ENCODE assay signal across 24 cellular contexts in genomic region chr19:986083-986482, GRCh38. TPM values are rescaled to one million over a fixed set of nuclear protein-coding genes. Genes with fewer than 3 reads are reported as not detected.
A peak's percentile ranks its signal among the peaks of the same experiment; 100 is the strongest.
DNase-seq lines count a peak whose midpoint lies in the region; ATAC-seq, FAIRE-seq and TF ChIP-seq lines count a peak whose summit lies in the region.
"Had no signal": no experiment of that assay in that cellular context is flagged by ENCODE, and none has a peak within 500 bp of the region (broad histone marks: within the 10 kb centered on the region; RNA-seq: fewer than 3 reads in every experiment).

No MANE protein-coding gene starts in this region.

- peak overlapping the region; percentile 92 for H3K4me3 Mint-ChIP-seq in activated naive CD4-positive, alpha-beta T cell treated with anti-CD3 and anti-CD28 coated beads for 36 hours
- H3K4me3 Mint-ChIP-seq in T-cell (peak overlapping the region; percentile 93 to 98 (median 94)), brain (peak overlapping the region in 3 of 5 experiments; percentile 83 to 95 (median 94))
- H3K4me3 Mint-ChIP-seq in stimulated activated effector memory CD8-positive, alpha-beta T cell treated with anti-CD3 and anti-CD28 coated beads, Interleukin-12 subunit alpha, Interleukin-12 subunit beta, amount 100 ng/mL, for 72 hours: peak overlapping the region; percentile 96
- H3K4me3 Mint-ChIP-seq: CD14-positive monocyte had no signal

- H3K27me3 Mint-ChIP-seq in activated naive CD4-positive, alpha-beta T cell treated with anti-CD3 and anti-CD28 coated beads for 36 hours (ENCODE audit: low read depth): no peaks in the 10 kb centered on the region
- H3K27me3 Mint-ChIP-seq in T-cell: no peaks in the 10 kb centered on the region
- H3K27me3 Mint-ChIP-seq in brain: peaks cover 14% of the 10 kb centered on the region

- ATAC-seq in activated naive CD4-positive, alpha-beta T cell treated with anti-CD3 and anti-CD28 coated beads, Interleukin-2, amount 50 U/mL, for 72 hours: no peak
- ATAC-seq in T-cell (replicated peaks in 1 of 4): no peak
- no peak for ATAC-seq in stimulated activated effector memory CD8-positive, alpha-beta T cell treated with anti-CD3 and anti-CD28 coated beads, Interleukin-12 subunit alpha, Interleukin-12 subunit beta, amount 100 ng/mL, for 72 hours
- ATAC-seq in HG03045 (IDR thresholded peaks at IDR 0.05; ENCODE audit: unreplicated experiment): no peak
- ATAC-seq: activated T-cell treated with anti-CD3 and anti-CD28 coated beads, Interleukin-2, amount 50 U/mL, for 72 hours; foreskin keratinocyte; GM12878; SK-N-SH treated with all-trans-retinoic acid at 6 μM for 48 hours had no signal

- CTCF ChIA-PET in activated naive CD4-positive, alpha-beta T cell treated with anti-CD3 and anti-CD28 coated beads for 36 hours (lab: Charles Lee): interaction anchor here (0.9 to 5.4 kb wide), 2 partner anchors 65 to 115 kb away, joined by 3 to 102 read pairs; no protein-coding TSS in a partner anchor
- CTCF ChIA-PET in T-cell (lab: Charles Lee): no interaction called here

- TF ChIP-seq CTCF in brain (conservative IDR thresholded peaks at IDR 0.05) (no peak), D721Med (IDR thresholded peaks at IDR 0.05; ENCODE audit: insufficient read depth, missing control alignments) (no peak)

- no peak overlapping the region for H3K27ac Mint-ChIP-seq in activated naive CD4-positive, alpha-beta T cell treated with anti-CD3 and anti-CD28 coated beads for 36 hours
- H3K27ac Mint-ChIP-seq in activated naive CD4-positive, alpha-beta T cell treated with anti-CD3 and anti-CD28 coated beads, Interleukin-2, amount 50 U/mL, for 72 hours: no peak overlapping the region
- H3K27ac Mint-ChIP-seq in T-cell: no peak overlapping the region
- H3K27ac Mint-ChIP-seq in brain: no peak overlapping the region
- no peak overlapping the region for H3K27ac Mint-ChIP-seq in stimulated activated effector memory CD8-positive, alpha-beta T cell treated with anti-CD3 and anti-CD28 coated beads, Interleukin-12 subunit alpha, Interleukin-12 subunit beta, amount 100 ng/mL, for 72 hours
- H3K27ac Mint-ChIP-seq: activated T-cell treated with anti-CD3 and anti-CD28 coated beads, Interleukin-2, amount 50 U/mL, for 72 hours had no signal

- POLR2A ChIA-PET in T-cell (lab: Charles Lee): no interaction called here

- peaks cover 21% of the 10 kb centered on the region for H3K4me1 Mint-ChIP-seq in activated naive CD4-positive, alpha-beta T cell treated with anti-CD3 and anti-CD28 coated beads for 36 hours (ENCODE audit: low read depth)
- H3K4me1 Mint-ChIP-seq in T-cell: peaks cover 13 to 21% (median 19%) of the 10 kb centered on the region in 3 donors
- peaks cover 21% of the 10 kb centered on the region for H3K4me1 Mint-ChIP-seq in brain
- peaks cover 36% of the 10 kb centered on the region for H3K4me1 Mint-ChIP-seq in stimulated activated effector memory CD8-positive, alpha-beta T cell treated with anti-CD3 and anti-CD28 coated beads, Interleukin-12 subunit alpha, Interleukin-12 subunit beta, amount 100 ng/mL, for 72 hours

- H3K9me3 Mint-ChIP-seq in activated naive CD4-positive, alpha-beta T cell treated with anti-CD3 and anti-CD28 coated beads for 36 hours: no peaks in the 10 kb centered on the region
- H3K9me3 Mint-ChIP-seq in activated naive CD4-positive, alpha-beta T cell treated with anti-CD3 and anti-CD28 coated beads, Interleukin-2, amount 50 U/mL, for 72 hours: no peaks in the 10 kb centered on the region
- H3K9me3 Mint-ChIP-seq in T-cell (no peaks in the 10 kb centered on the region), brain (no peaks in the 10 kb centered on the region)
- no peaks in the 10 kb centered on the region for H3K9me3 Mint-ChIP-seq in stimulated activated effector memory CD8-positive, alpha-beta T cell treated with anti-CD3 and anti-CD28 coated beads, Interleukin-12 subunit alpha, Interleukin-12 subunit beta, amount 100 ng/mL, for 72 hours
- H3K9me3 Mint-ChIP-seq: activated T-cell treated with anti-CD3 and anti-CD28 coated beads, Interleukin-2, amount 50 U/mL, for 72 hours had no signal

- DNase-seq in activated naive CD4-positive, alpha-beta T cell treated with anti-CD3 and anti-CD28 coated beads for 36 hours: no peak
- DNase-seq in activated naive CD4-positive, alpha-beta T cell treated with anti-CD3 and anti-CD28 coated beads, Interleukin-2, amount 50 U/mL, for 72 hours (ENCODE audit: low spot score in 2 of 2): no peak
- DNase-seq in T-cell (no peak), NCI-H1436 (lab: John Stamatoyannopoulos, UW) (no peak), D721Med (ENCODE audit: insufficient read length, low spot score) (no peak)
- no peak for DNase-seq in stimulated activated effector memory CD8-positive, alpha-beta T cell treated with anti-CD3 and anti-CD28 coated beads, Interleukin-12 subunit alpha, Interleukin-12 subunit beta, amount 100 ng/mL, for 72 hours (ENCODE audit: low spot score in 2 of 2)
- DNase-seq: activated CD4-positive, alpha-beta T cell treated with anti-CD3 and anti-CD28 coated beads, Interleukin-2, amount 50 U/mL, for 48 hours; activated T-cell treated with anti-CD3 and anti-CD28 coated beads, Interleukin-2, amount 50 U/mL, for 72 hours; amygdala; caudate nucleus; foreskin keratinocyte; NCI-H524 treated with DMSO at 0.1 percent for 48 hours; posterior cingulate gyrus; sigmoid colon; testis had no signal

- peaks cover 11% of the 10 kb centered on the region for H3K36me3 Mint-ChIP-seq in activated naive CD4-positive, alpha-beta T cell treated with anti-CD3 and anti-CD28 coated beads for 36 hours (ENCODE audit: low read depth)
- peaks cover 5 to 10% of the 10 kb centered on the region in 2 donors for H3K36me3 Mint-ChIP-seq in activated naive CD4-positive, alpha-beta T cell treated with anti-CD3 and anti-CD28 coated beads, Interleukin-2, amount 50 U/mL, for 72 hours
- H3K36me3 Mint-ChIP-seq in T-cell (peaks cover 10% of the 10 kb centered on the region), brain (peaks cover 25% of the 10 kb centered on the region)
- H3K36me3 Mint-ChIP-seq in stimulated activated effector memory CD8-positive, alpha-beta T cell treated with anti-CD3 and anti-CD28 coated beads, Interleukin-12 subunit alpha, Interleukin-12 subunit beta, amount 100 ng/mL, for 72 hours: peaks cover 62% of the 10 kb centered on the region

- no peak for FAIRE-seq in D721Med (lab: Jason Lieb, UNC)
- FAIRE-seq: GM12878, TTC549 had no signal

- intact Hi-C loops in activated naive CD4-positive, alpha-beta T cell treated with anti-CD3 and anti-CD28 coated beads for 36 hours (cut with micrococcal nuclease): no loop called here

RNA-seq across cellular contexts. Expression of gene WDR18, which starts 1.9 kb away (rescaled TPM):
- 10 to 100 TPM; 77.8 to 82.0 TPM for total RNA-seq in activated naive CD4-positive, alpha-beta T cell treated with anti-CD3 and anti-CD28 coated beads for 36 hours
- 10 to 100 TPM; 55.5 to 83.8 TPM for total RNA-seq in activated naive CD4-positive, alpha-beta T cell treated with anti-CD3 and anti-CD28 coated beads, Interleukin-2, amount 50 U/mL, for 72 hours
- 10 to 100 TPM; 24.6 to 65.9 (median 53.5) TPM for total RNA-seq in T-cell
- 75.4 TPM for polyA plus RNA-seq in brain (ENCODE audit: insufficient read depth, low read depth, low replicate concordance)

RNA-seq across cellular contexts. Expression of gene GRIN3B, which starts 14.1 kb away (rescaled TPM):
- under 1 TPM in 1 of 2 experiments, not detected in 1; 0.10 TPM for total RNA-seq in activated naive CD4-positive, alpha-beta T cell treated with anti-CD3 and anti-CD28 coated beads for 36 hours
- under 1 TPM; 0.07 to 0.19 TPM for total RNA-seq in activated naive CD4-positive, alpha-beta T cell treated with anti-CD3 and anti-CD28 coated beads, Interleukin-2, amount 50 U/mL, for 72 hours
- under 1 TPM in 3 of 5 donors, not detected in 2; 0.07 to 0.44 (median 0.09) TPM for total RNA-seq in T-cell
- not detected for polyA plus RNA-seq in brain (ENCODE audit: insufficient read depth, low read depth, low replicate concordance)
- total RNA-seq: lower leg skin, M059J had no signal
- polyA plus RNA-seq: GM12878 had no signal

RNA-seq across cellular contexts. Expression of gene TMEM259, which starts 34.8 kb away (rescaled TPM):
- 100 to 1,000 TPM; 105 to 109 TPM for total RNA-seq in activated naive CD4-positive, alpha-beta T cell treated with anti-CD3 and anti-CD28 coated beads for 36 hours
- total RNA-seq in activated naive CD4-positive, alpha-beta T cell treated with anti-CD3 and anti-CD28 coated beads, Interleukin-2, amount 50 U/mL, for 72 hours: 100 to 1,000 TPM; 104 to 156 TPM
- total RNA-seq in T-cell: 100 to 1,000 TPM; 319 to 423 (median 372) TPM
- polyA plus RNA-seq in brain (ENCODE audit: insufficient read depth, low read depth, low replicate concordance): 108 TPM

RNA-seq across cellular contexts. Expression of gene RNU6-2, which starts 35.2 kb away (rescaled TPM):
- total RNA-seq in activated naive CD4-positive, alpha-beta T cell treated with anti-CD3 and anti-CD28 coated beads for 36 hours: not detected
- not detected for total RNA-seq in activated naive CD4-positive, alpha-beta T cell treated with anti-CD3 and anti-CD28 coated beads, Interleukin-2, amount 50 U/mL, for 72 hours
- not detected for total RNA-seq in T-cell
- polyA plus RNA-seq in brain (ENCODE audit: insufficient read depth, low read depth, low replicate concordance): not detected
- total RNA-seq: activated T-cell treated with anti-CD3 and anti-CD28 coated beads, Interleukin-2, amount 50 U/mL, for 72 hours; dermis microvascular lymphatic vessel endothelial cell; foreskin keratinocyte; GM12878; lower leg skin; M059J; sigmoid colon; testis had no signal
- polyA plus RNA-seq: CD14-positive monocyte, foreskin keratinocyte, GM12878, sigmoid colon had no signal

RNA-seq across cellular contexts. Expression of gene CNN2, which starts 40.3 kb away (rescaled TPM):
- 100 to 1,000 TPM; 104 TPM for total RNA-seq in activated naive CD4-positive, alpha-beta T cell treated with anti-CD3 and anti-CD28 coated beads for 36 hours
- 100 to 1,000 TPM; 187 to 254 TPM for total RNA-seq in activated naive CD4-positive, alpha-beta T cell treated with anti-CD3 and anti-CD28 coated beads, Interleukin-2, amount 50 U/mL, for 72 hours
- total RNA-seq in T-cell: 100 to 1,000 TPM; 239 to 385 (median 314) TPM
- 6.3 TPM for polyA plus RNA-seq in brain (ENCODE audit: insufficient read depth, low read depth, low replicate concordance)
